In genomic region chrX:150503898-150504219, GRCh38 we compare ENCODE assay signal across 19 cellular contexts.
DNase-seq lines count a peak whose midpoint lies in the region; ATAC-seq and TF ChIP-seq lines count a peak whose summit lies in the region.
"Had no signal": no experiment of that assay in that cellular context is flagged by ENCODE, and none has a peak within 500 bp of the region (broad histone marks: within the 10 kb centered on the region; RNA-seq: fewer than 3 reads in every experiment).

No MANE protein-coding gene starts in this region.

- no TSS peak for BruUV-seq in mammary epithelial cell (replicated peaks; lab: Mats Ljungman, UMichigan)

- 54% methylated on average over 5 of the region's 5 CpGs for WGBS in mammary epithelial cell (ENCODE audit: low coverage, missing lambda C conversion rate)
- 64 to 74% methylated on average over 5 of the region's 5 CpGs for WGBS in lung, 2 donors

- peaks cover 0 to 10% (median 0%) of the 10 kb centered on the region in 7 donors for H3K4me1 Mint-ChIP-seq in naive thymus-derived CD4-positive, alpha-beta T cell
- H3K4me1 Mint-ChIP-seq: activated B cell treated with CpG ODN at 0.5 μM for 24 hours, B cell, T-cell had no signal

- H3K27me3 Mint-ChIP-seq in naive thymus-derived CD4-positive, alpha-beta T cell, result no peaks in the 10 kb centered on the region

- in situ Hi-C loops in ACHN (cut with HindIII; ENCODE audit: low pct_ligation_motif_present, low pct_unique_long_range_greater_than_20kb, low sequenced_read_pairs), result no loop called here
- in situ Hi-C loops in G401 (cut with HindIII; ENCODE audit: low sequenced_read_pairs), result no loop called here
- in situ Hi-C loops in mammary epithelial cell (cut with MboI; ENCODE audit: low sequenced_read_pairs in 2 of 2), result no loop called here

- POLR2A ChIA-PET in naive thymus-derived CD4-positive, alpha-beta T cell (lab: Charles Lee), result no interaction called here

- no peak overlapping the region for H3K9ac ChIP-seq in mammary epithelial cell (ENCODE audit: insufficient read depth, low read length)
- H3K9ac ChIP-seq: KMS-11 had no signal

- ATAC-seq in lung (ENCODE audit: insufficient read depth, low FRiP score) (no peak), GM18511 (IDR thresholded peaks at IDR 0.05; ENCODE audit: unreplicated experiment) (no peak)
- ATAC-seq in naive thymus-derived CD4-positive, alpha-beta T cell, result no peak
- ATAC-seq: T-cell had no signal

- H3K4me3 Mint-ChIP-seq in naive thymus-derived CD4-positive, alpha-beta T cell, result no peak overlapping the region
- H3K4me3 Mint-ChIP-seq: activated B cell treated with CpG ODN at 0.5 μM for 24 hours, B cell, T-cell had no signal

- no peaks in the 10 kb centered on the region for H3K79me2 ChIP-seq in mammary epithelial cell (ENCODE audit: insufficient read depth, low read length)

- H3K27ac ChIP-seq in mammary epithelial cell (ENCODE audit: insufficient read depth, low read depth, low read length), result no peak overlapping the region
- peak overlapping the region in 1 of 2 donors; percentile 42 for H3K27ac ChIP-seq in lung (ENCODE audit: low read depth in 1 of 2, low read length in 1 of 2)
- no peak overlapping the region for H3K27ac ChIP-seq in naive thymus-derived CD4-positive, alpha-beta T cell (ENCODE audit: low read depth, low read length)
- H3K27ac ChIP-seq: KMS-11 had no signal

- H3K27me3 ChIP-seq in mammary epithelial cell (ENCODE audit: insufficient read depth, low read length) (no peaks in the 10 kb centered on the region), lung (ENCODE audit: control insufficient read depth, insufficient read depth) (no peaks in the 10 kb centered on the region)
- no peaks in the 10 kb centered on the region for H3K27me3 ChIP-seq in naive thymus-derived CD4-positive, alpha-beta T cell (ENCODE audit: control insufficient read depth in 2 of 2, insufficient read depth in 2 of 2, low read length in 2 of 2)
- H3K27me3 ChIP-seq: sigmoid colon had no signal

- H3K9me3 ChIP-seq in mammary epithelial cell (replicated peaks; ENCODE audit: insufficient read depth, low read length), result no peaks in the 10 kb centered on the region
- H3K9me3 ChIP-seq in lung (ENCODE audit: control insufficient read depth in 2 of 2, insufficient read depth in 1 of 2, low read length in 1 of 2), result no peaks in the 10 kb centered on the region
- H3K9me3 ChIP-seq in naive thymus-derived CD4-positive, alpha-beta T cell (ENCODE audit: control insufficient read depth in 2 of 3, low read length in 3 of 3), result no peaks in the 10 kb centered on the region
- H3K9me3 ChIP-seq: sigmoid colon had no signal

- H3K36me3 Mint-ChIP-seq in naive thymus-derived CD4-positive, alpha-beta T cell, result no peaks in the 10 kb centered on the region
- H3K36me3 Mint-ChIP-seq: T-cell had no signal

- TF ChIP-seq CTCF in mammary epithelial cell (conservative IDR thresholded peaks at IDR 0.05 in 1 of 2, IDR thresholded peaks at IDR 0.05 in 1 of 2; ENCODE audit: extremely low read depth in 1 of 2, insufficient read depth in 1 of 2, low read depth in 1 of 2, low read length in 2 of 2), result peak; percentile 9 to 31
- no peak for TF ChIP-seq CTCF in lung (IDR thresholded peaks at IDR 0.05; ENCODE audit: control extremely low read depth, extremely low read depth)

- no peak overlapping the region for H2AFZ ChIP-seq in mammary epithelial cell (ENCODE audit: low read depth, low read length)

- CTCF ChIA-PET in mammary epithelial cell (lab: Charles Lee; ENCODE audit: low non-redundant PET), result no interaction called here
- CTCF ChIA-PET in naive thymus-derived CD4-positive, alpha-beta T cell (lab: Charles Lee), result no interaction called here

- intact Hi-C loops in mammary epithelial cell (cut with micrococcal nuclease), result no loop called here
- intact Hi-C loops in naive thymus-derived CD4-positive, alpha-beta T cell (cut with micrococcal nuclease), result no loop called here

- no peak overlapping the region for H3K4me3 ChIP-seq in mammary epithelial cell (replicated peaks in 1 of 3; ENCODE audit: insufficient read depth in 1 of 3, low read depth in 2 of 3, low read length in 3 of 3)
- no peak overlapping the region for H3K4me3 ChIP-seq in lung
- no peak overlapping the region for H3K4me3 ChIP-seq in naive thymus-derived CD4-positive, alpha-beta T cell (ENCODE audit: low read length)
- H3K4me3 ChIP-seq: sigmoid colon had no signal

- H3K4me1 ChIP-seq in mammary epithelial cell (ENCODE audit: insufficient read depth, low read length) (peaks cover 15% of the 10 kb centered on the region), lung (ENCODE audit: control insufficient read depth in 2 of 2, insufficient read depth in 2 of 2, low read length in 2 of 2) (peaks cover 2 to 16% of the 10 kb centered on the region in 2 donors)
- H3K4me1 ChIP-seq in naive thymus-derived CD4-positive, alpha-beta T cell (ENCODE audit: control insufficient read depth in 2 of 2, insufficient read depth in 2 of 2, low read length in 2 of 2), result no peaks in the 10 kb centered on the region

- no peak overlapping the region for H3K4me2 ChIP-seq in mammary epithelial cell (ENCODE audit: insufficient read depth, low read depth, low read length)
- H3K4me2 ChIP-seq: KMS-11 had no signal

- H3K27ac Mint-ChIP-seq in naive thymus-derived CD4-positive, alpha-beta T cell, result no peak overlapping the region
- H3K27ac Mint-ChIP-seq: activated B cell treated with CpG ODN at 0.5 μM for 24 hours, B cell, T-cell had no signal

- dilution Hi-C loops in mammary epithelial cell (cut with HindIII; ENCODE audit: low sequenced_read_pairs), result no loop called here

- no peaks in the 10 kb centered on the region for H3K36me3 ChIP-seq in mammary epithelial cell (ENCODE audit: insufficient read depth, low read length)
- H3K36me3 ChIP-seq in lung (ENCODE audit: control insufficient read depth in 2 of 2, insufficient read depth in 2 of 2, low read length in 2 of 2), result no peaks in the 10 kb centered on the region
- no peaks in the 10 kb centered on the region for H3K36me3 ChIP-seq in naive thymus-derived CD4-positive, alpha-beta T cell (ENCODE audit: control insufficient read depth in 2 of 3, insufficient read depth in 3 of 3, low read length in 3 of 3)
- H3K36me3 ChIP-seq: sigmoid colon had no signal

- DNase-seq in ACHN, result peak; percentile 2
- DNase-seq in G401 (ENCODE audit: low spot score), result peak; percentile 28
- DNase-seq in mammary epithelial cell, result peak; percentile 3
- peak; percentile 35 for DNase-seq in lung (ENCODE audit: low spot score)
- DNase-seq in activated CD8-positive, alpha-beta memory T cell treated with anti-CD3 and anti-CD28 coated beads for 24 hours, result no peak
- no peak for DNase-seq in NCI-H82 (lab: John Stamatoyannopoulos, UW)
- DNase-seq in naive thymus-derived CD4-positive, alpha-beta T cell, result no peak
- DNase-seq: activated B cell treated with CpG ODN at 0.5 μM for 24 hours; activated effector memory CD4-positive, alpha-beta T cell treated with Interleukin-2 at 50 U/mL for 16 hours; effector CD4-positive, alpha-beta T cell; foreskin fibroblast; NCI-H1436 treated with DMSO at 0.1 percent for 48 hours; NCI-H526; sigmoid colon; stimulated activated CD4-positive, alpha-beta T cell treated with anti-CD3 and anti-CD28 coated beads, Interleukin-4, amount 100 ng/mL, for 24 hours; T-cell had no signal

- no peaks in the 10 kb centered on the region for H4K20me1 ChIP-seq in mammary epithelial cell (ENCODE audit: insufficient read depth, low read length)

- H3K9me3 Mint-ChIP-seq in naive thymus-derived CD4-positive, alpha-beta T cell, result no peaks in the 10 kb centered on the region
- H3K9me3 Mint-ChIP-seq: activated B cell treated with CpG ODN at 0.5 μM for 24 hours, T-cell had no signal

Comparison
In these comparisons a context has a peak if more than half of its experiments do, and no peak if none do; other contexts are left out.
1. DNase-seq: peak in ACHN (single experiment), G401 (single experiment), mammary epithelial cell (single experiment) and lung (single experiment); none in activated CD8-positive, alpha-beta memory T cell treated with anti-CD3 and anti-CD28 coated beads for 24 hours (single experiment), NCI-H82 (single experiment) and naive thymus-derived CD4-positive, alpha-beta T cell (0 of 9).